Comparison of ENCODE assay signal across 15 cellular contexts in the genomic region with DNA sequence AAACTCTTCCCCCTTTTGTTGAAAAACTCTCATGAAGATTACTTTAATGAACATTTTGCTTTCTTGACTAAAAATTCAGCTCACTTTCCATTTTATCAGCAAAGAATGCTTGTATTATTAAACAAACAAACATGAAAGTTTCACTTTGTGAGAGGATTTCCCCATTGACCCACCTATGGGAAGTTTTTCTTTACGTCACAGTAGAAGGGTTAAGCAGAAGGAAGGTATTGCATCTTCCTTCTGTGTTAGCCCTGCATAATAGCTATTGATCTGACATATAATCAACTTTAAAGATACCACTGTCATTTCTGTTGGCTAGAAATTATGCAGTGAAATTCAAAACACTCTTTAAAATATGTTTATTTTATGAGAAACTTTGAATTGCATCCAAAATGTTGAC.
DNase-seq lines count a peak whose midpoint lies in the region; TF ChIP-seq lines count a peak whose summit lies in the region.
"Had no signal": no experiment of that assay in that cellular context is flagged by ENCODE, and none has a peak within 500 bp of the region (broad histone marks: within the 10 kb centered on the region; RNA-seq: fewer than 3 reads in every experiment).

No MANE protein-coding gene starts in this region.

- peaks cover 25% of the 10 kb centered on the region for H3K4me1 ChIP-seq in HUES48 (ENCODE audit: control insufficient read depth, insufficient read depth, low read length)
- peaks cover 0 to 9% (median 3%) of the 10 kb centered on the region in 3 donors for H3K4me1 ChIP-seq in esophagus squamous epithelium
- peaks cover 2% of the 10 kb centered on the region for H3K4me1 ChIP-seq in mesenchymal stem cell (ENCODE audit: control insufficient read depth, insufficient read depth, low read depth, low read length)
- peaks cover 22% of the 10 kb centered on the region for H3K4me1 ChIP-seq in vagina

- TF ChIP-seq CTCF in esophagus squamous epithelium (IDR thresholded peaks at IDR 0.05) = no peak
- no peak for TF ChIP-seq CTCF in vagina (IDR thresholded peaks at IDR 0.05)

- H2BK12ac ChIP-seq in mesenchymal stem cell (ENCODE audit: low read length in 2 of 2) = no peak overlapping the region

- no peak overlapping the region for H4K8ac ChIP-seq in mesenchymal stem cell (ENCODE audit: low read length)

- H3K9me3 ChIP-seq in HUES48 (ENCODE audit: control insufficient read depth, insufficient read depth, low read length) = no peaks in the 10 kb centered on the region
- no peaks in the 10 kb centered on the region for H3K9me3 ChIP-seq in esophagus squamous epithelium
- H3K9me3 ChIP-seq in mesenchymal stem cell (ENCODE audit: control insufficient read depth, low read length) = no peaks in the 10 kb centered on the region
- H3K9me3 ChIP-seq in vagina = no peaks in the 10 kb centered on the region

- H2BK5ac ChIP-seq in mesenchymal stem cell (ENCODE audit: low read depth, low read length, poor library complexity, severe bottlenecking) = no peak overlapping the region

- H3K23ac ChIP-seq in mesenchymal stem cell (ENCODE audit: low read length in 2 of 2) = no peak overlapping the region

- H3K4ac ChIP-seq in mesenchymal stem cell (ENCODE audit: low read depth in 1 of 2, low read length in 2 of 2) = no peak overlapping the region

- no peak overlapping the region for H3K18ac ChIP-seq in mesenchymal stem cell (ENCODE audit: low read depth in 1 of 2, low read length in 2 of 2)

- no peak overlapping the region for H2AK5ac ChIP-seq in mesenchymal stem cell (ENCODE audit: low read length, severe bottlenecking)

- no peaks in the 10 kb centered on the region for H3K79me1 ChIP-seq in mesenchymal stem cell (replicated peaks; ENCODE audit: low read length, poor library complexity, severe bottlenecking)

- TF ChIP-seq POLR2A in esophagus squamous epithelium (IDR thresholded peaks at IDR 0.05) (no peak), vagina (IDR thresholded peaks at IDR 0.05) (no peak)

- no peak overlapping the region for H2BK120ac ChIP-seq in mesenchymal stem cell (ENCODE audit: low read depth, low read length)

- no peak overlapping the region for H3K9ac ChIP-seq in HUES48 (ENCODE audit: low read depth, low read length)
- H3K9ac ChIP-seq in mesenchymal stem cell (ENCODE audit: low read length) = no peak overlapping the region

- H3K4me2 ChIP-seq in mesenchymal stem cell (ENCODE audit: low read length, poor library complexity, severe bottlenecking) = no peak overlapping the region

- no peak overlapping the region for H2BK15ac ChIP-seq in mesenchymal stem cell (ENCODE audit: low read depth, poor library complexity, severe bottlenecking)

- H3K14ac ChIP-seq in mesenchymal stem cell (ENCODE audit: low read length in 2 of 2) = no peak overlapping the region

- no peak for DNase-seq in esophagus squamous epithelium (lab: John Stamatoyannopoulos, UW)
- DNase-seq in mesenchymal stem cell = peak; percentile 3
- no peak for DNase-seq in vagina (ENCODE audit: extremely low spot score in 2 of 2)
- DNase-seq in NCI-H1048 (lab: John Stamatoyannopoulos, UW) = no peak
- DNase-seq in NCI-H748 (lab: John Stamatoyannopoulos, UW; ENCODE audit: unreplicated experiment) = no peak
- DNase-seq in iPS-NIHi11 (ENCODE audit: low spot score) = no peak
- DNase-seq: CD4-positive, CD25-positive, alpha-beta regulatory T cell; DND-41; NCI-H1417 treated with DMSO at 0.1 percent for 48 hours; NCI-H2029; NCI-H2171 treated with DMSO at 0.1 percent for 48 hours; NCI-H748 treated with DMSO at 0.1 percent for 48 hours; RPMI8226; SIG-M5 had no signal

- H3K27me3 ChIP-seq in HUES48 (ENCODE audit: control insufficient read depth, insufficient read depth, low read length) = no peaks in the 10 kb centered on the region
- no peaks in the 10 kb centered on the region for H3K27me3 ChIP-seq in esophagus squamous epithelium
- no peaks in the 10 kb centered on the region for H3K27me3 ChIP-seq in mesenchymal stem cell (ENCODE audit: control insufficient read depth in 1 of 2, insufficient read depth in 1 of 2, low read length in 2 of 2)
- no peaks in the 10 kb centered on the region for H3K27me3 ChIP-seq in vagina

- WGBS in esophagus squamous epithelium, 2 donors = 70 to 73% methylated on average over 1 of the region's 1 CpG
- no CpG with 5 or more reads among the region's 1 CpG for WGBS in mesenchymal stem cell

- intact Hi-C loops in esophagus squamous epithelium (cut with DNase I) (no loop called here), vagina (cut with DNase I) (no loop called here)

- H3K36me3 ChIP-seq in HUES48 (ENCODE audit: control insufficient read depth, insufficient read depth, low read length) (no peaks in the 10 kb centered on the region), esophagus squamous epithelium (no peaks in the 10 kb centered on the region), mesenchymal stem cell (ENCODE audit: control insufficient read depth in 1 of 2, insufficient read depth in 2 of 2, low read depth in 1 of 2, low read length in 2 of 2) (no peaks in the 10 kb centered on the region), vagina (no peaks in the 10 kb centered on the region)

- H3K4me3 ChIP-seq in HUES48 (ENCODE audit: low read depth, low read length) (no peak overlapping the region), esophagus squamous epithelium (peak overlapping the region in 1 of 4 donors; percentile 15), mesenchymal stem cell (ENCODE audit: insufficient read depth in 1 of 2, low read depth in 1 of 2, low read length in 2 of 2) (no peak overlapping the region), vagina (no peak overlapping the region)

- no peak overlapping the region for H4K91ac ChIP-seq in mesenchymal stem cell (ENCODE audit: low read length)

- no peak overlapping the region for H2AFZ ChIP-seq in mesenchymal stem cell (ENCODE audit: low read depth, low read length)

- H3K27ac ChIP-seq in HUES48 (ENCODE audit: low read depth, low read length) (peak overlapping the region; percentile 58), esophagus squamous epithelium (peak overlapping the region in 3 of 4 donors; percentile 36 to 46 (median 42)), mesenchymal stem cell (ENCODE audit: low read length, poor library complexity, severe bottlenecking) (no peak overlapping the region), vagina (peak overlapping the region; percentile 80)
